ENCODE assay signal across 10 cellular contexts in genomic region chr21:38807987-38808386, GRCh38. TPM values are rescaled to one million over a fixed set of nuclear protein-coding genes. Genes with fewer than 3 reads are reported as not detected.
DNase-seq lines count a peak whose midpoint lies in the region; ATAC-seq and TF ChIP-seq lines count a peak whose summit lies in the region.
"Had no signal": no experiment of that assay in that cellular context is flagged by ENCODE, and none has a peak within 500 bp of the region (broad histone marks: within the 10 kb centered on the region; RNA-seq: fewer than 3 reads in every experiment).

No MANE protein-coding gene starts in this region.

- no peak for ATAC-seq in heart left ventricle
- ATAC-seq in Right ventricle myocardium superior (ENCODE audit: poor library complexity) = no peak
- no peak for ATAC-seq in lung (ENCODE audit: insufficient read depth, low FRiP score)
- ATAC-seq in upper lobe of left lung (ENCODE audit: low FRiP score in 2 of 2) = no peak
- ATAC-seq in HG02970 (IDR thresholded peaks at IDR 0.05; ENCODE audit: low FRiP score, unreplicated experiment) = no peak
- no peak for ATAC-seq in GM21447 (IDR thresholded peaks at IDR 0.05; ENCODE audit: unreplicated experiment)

- in situ Hi-C loops in astrocyte of the spinal cord (cut with HindIII; ENCODE audit: low sequenced_read_pairs) = loop anchor here (25.0 kb wide), 1 partner anchor 129 kb away; no protein-coding TSS in a partner anchor

- 45 to 68% (median 54%) methylated on average over 5 of the region's 5 CpGs for WGBS in heart left ventricle, 4 donors
- WGBS in lung, 2 donors = 18 to 26% methylated on average over 5 of the region's 5 CpGs
- 15 to 25% methylated on average over 2 to 5 of the region's 5 CpGs for WGBS in upper lobe of left lung, 2 donors

- H3K4me3 ChIP-seq in heart left ventricle = peak overlapping the region; percentile 67 to 99 (median 94)
- H3K4me3 ChIP-seq in astrocyte of the spinal cord (ENCODE audit: low read depth, low read length) = peak overlapping the region; percentile 76
- peak overlapping the region; percentile 59 for H3K4me3 ChIP-seq in lung
- H3K4me3 ChIP-seq in upper lobe of left lung = peak overlapping the region; percentile 60 to 91 (median 87)

- H3K36me3 ChIP-seq in heart left ventricle = peaks cover 0 to 42% (median 35%) of the 10 kb centered on the region in 9 donors
- peaks cover 2 to 8% of the 10 kb centered on the region in 2 donors for H3K36me3 ChIP-seq in lung (ENCODE audit: control insufficient read depth in 2 of 2, insufficient read depth in 2 of 2, low read length in 2 of 2)
- H3K36me3 ChIP-seq in upper lobe of left lung = peaks cover 8 to 48% (median 12%) of the 10 kb centered on the region in 4 donors

- H3K4me1 ChIP-seq in heart left ventricle (peaks cover 0 to 63% (median 25%) of the 10 kb centered on the region in 12 donors), lung (ENCODE audit: control insufficient read depth in 2 of 2, insufficient read depth in 2 of 2, low read length in 2 of 2) (peaks cover 9 to 22% of the 10 kb centered on the region in 2 donors), upper lobe of left lung (peaks cover 38 to 65% (median 53%) of the 10 kb centered on the region in 4 donors)

- no peak for TF ChIP-seq EP300 in upper lobe of left lung (IDR thresholded peaks at IDR 0.05)

- intact Hi-C loops in heart left ventricle (cut with DNase I) (loop anchor here (2.0 to 10.0 kb wide), 18 partner anchors 73 to 319 kb away; no protein-coding TSS in a partner anchor), Right ventricle myocardium superior (cut with DNase I) (loop anchor here (5.0 to 10.0 kb wide), 3 partner anchors 73 to 279 kb away; no protein-coding TSS in a partner anchor)

- H3K27me3 ChIP-seq in heart left ventricle (no peaks in the 10 kb centered on the region), lung (ENCODE audit: control insufficient read depth, insufficient read depth) (no peaks in the 10 kb centered on the region), upper lobe of left lung (no peaks in the 10 kb centered on the region)

- DNase-seq in heart left ventricle (no peak), Right ventricle myocardium superior (no peak), astrocyte of the spinal cord (ENCODE audit: low read depth, low spot score) (no peak), lung (ENCODE audit: low spot score) (no peak), upper lobe of left lung (peak in 1 of 2 donors; percentile 47), ecto neural progenitor cell (ENCODE audit: low spot score) (no peak)
- DNase-seq: activated CD4-positive, CD25-positive, alpha-beta regulatory T cell; GDM1 had no signal

- TF ChIP-seq CTCF in heart left ventricle (IDR thresholded peaks at IDR 0.05) = no peak
- no peak for TF ChIP-seq CTCF in astrocyte of the spinal cord (IDR thresholded peaks at IDR 0.05; ENCODE audit: low read depth, low read length)
- no peak for TF ChIP-seq CTCF in lung (IDR thresholded peaks at IDR 0.05; ENCODE audit: control extremely low read depth, extremely low read depth)
- TF ChIP-seq CTCF in upper lobe of left lung (IDR thresholded peaks at IDR 0.05) = no peak

- H3K9me3 ChIP-seq in heart left ventricle (no peaks in the 10 kb centered on the region), lung (ENCODE audit: control insufficient read depth in 2 of 2, insufficient read depth in 1 of 2, low read length in 1 of 2) (no peaks in the 10 kb centered on the region), upper lobe of left lung (no peaks in the 10 kb centered on the region)

- H3K27ac ChIP-seq in heart left ventricle (peak overlapping the region; percentile 87 to 99 (median 98)), lung (ENCODE audit: low read depth in 1 of 2, low read length in 1 of 2) (peak overlapping the region; percentile 68 to 83), upper lobe of left lung (peak overlapping the region; percentile 97 to 99 (median 98))

- TF ChIP-seq POLR2A in heart left ventricle (IDR thresholded peaks at IDR 0.05) (no peak), upper lobe of left lung (IDR thresholded peaks at IDR 0.05) (peak in 1 of 4 donors; percentile 56)

RNA-seq across cellular contexts. Expression of gene ETS2, which starts 2.3 kb away (rescaled TPM):
- total RNA-seq in heart left ventricle (10 to 100 TPM; 27.9 to 92.7 (median 45.1) TPM), Right ventricle myocardium superior (37.2 TPM), lung (100 to 1,000 TPM; 149 to 186 TPM), upper lobe of left lung (100 to 1,000 TPM in 5 of 6 donors, 10 to 100 TPM in 1; 70.2 to 215 (median 143) TPM)
- polyA plus RNA-seq in heart left ventricle (10 to 100 TPM; 19.0 to 35.7 TPM), lung (100 to 1,000 TPM in 1 of 2 donors, 10 to 100 TPM in 1; 64.7 to 167 TPM)
